In genomic region chr6:168440520-168441433, GRCh38 we compare ENCODE assay signal across 11 cellular contexts. TPM values are rescaled to one million over a fixed set of nuclear protein-coding genes. Genes with fewer than 3 reads are reported as not detected.
DNase-seq lines count a peak whose midpoint lies in the region; ATAC-seq and TF ChIP-seq lines count a peak whose summit lies in the region.
"Had no signal": no experiment of that assay in that cellular context is flagged by ENCODE, and none has a peak within 500 bp of the region (broad histone marks: within the 10 kb centered on the region; RNA-seq: fewer than 3 reads in every experiment).

Gene SMOC2, plus strand, starts transcription at chr6:168441184. Its CDS starts 187 bp downstream, at chr6:168441371.

- H3K4me1 ChIP-seq in neuron (ENCODE audit: insufficient read depth, low read length): peaks cover 22% of the 10 kb centered on the region

- peak within 1 kb of the TSS; percentile 54 for H3K4me3 ChIP-seq in neuron (ENCODE audit: low read length)

- H2AFZ ChIP-seq in neuron (ENCODE audit: low read depth, low read length): peak within 1 kb of the TSS; percentile 64

- no peaks in the 10 kb centered on the region for H3K4me1 Mint-ChIP-seq in natural killer cell treated with Interleukin-12 subunit alpha and Interleukin-12 subunit beta and Interleukin-15 and Interleukin-18, amount 100 ng/mL, for 72 hours (ENCODE audit: low read depth in 2 of 2)
- peaks cover 0 to 5% of the 10 kb centered on the region in 2 donors for H3K4me1 Mint-ChIP-seq in natural killer cell

- no peak within 1 kb of the TSS for H3K27ac Mint-ChIP-seq in natural killer cell treated with Interleukin-12 subunit alpha and Interleukin-12 subunit beta and Interleukin-15 and Interleukin-18, amount 100 ng/mL, for 72 hours
- H3K27ac Mint-ChIP-seq in natural killer cell: no peak within 1 kb of the TSS

- peak; percentile 36 to 41 for ATAC-seq in natural killer cell treated with Interleukin-12 subunit alpha and Interleukin-12 subunit beta and Interleukin-15 and Interleukin-18, amount 100 ng/mL, for 72 hours
- ATAC-seq in natural killer cell (no peak), Right ventricle myocardium inferior (peak; percentile 84), HG02759 (IDR thresholded peaks at IDR 0.05; ENCODE audit: unreplicated experiment) (no peak), GM18907 (IDR thresholded peaks at IDR 0.05; ENCODE audit: unreplicated experiment) (no peak)

- no peak within 1 kb of the TSS for H3K4me3 Mint-ChIP-seq in natural killer cell treated with Interleukin-12 subunit alpha and Interleukin-12 subunit beta and Interleukin-15 and Interleukin-18, amount 100 ng/mL, for 72 hours
- no peak within 1 kb of the TSS for H3K4me3 Mint-ChIP-seq in natural killer cell
- H3K4me3 Mint-ChIP-seq: CD4-positive, CD25-positive, alpha-beta regulatory T cell had no signal

- H3K27me3 ChIP-seq in neuron (ENCODE audit: insufficient read depth, low read length): peaks cover 53% of the 10 kb centered on the region

- no peaks in the 10 kb centered on the region for H3K9me3 Mint-ChIP-seq in natural killer cell treated with Interleukin-12 subunit alpha and Interleukin-12 subunit beta and Interleukin-15 and Interleukin-18, amount 100 ng/mL, for 72 hours
- H3K9me3 Mint-ChIP-seq in natural killer cell: no peaks in the 10 kb centered on the region

- DNase-seq in natural killer cell treated with Interleukin-12 subunit alpha and Interleukin-12 subunit beta and Interleukin-15 and Interleukin-18, amount 100 ng/mL, for 72 hours (ENCODE audit: low spot score): no peak
- no peak for DNase-seq in natural killer cell
- DNase-seq in Right ventricle myocardium inferior (ENCODE audit: missing footprints): no peak
- no peak for DNase-seq in GOT3 (lab: John Stamatoyannopoulos, UW)
- no peak for DNase-seq in SK-N-DZ (ENCODE audit: low spot score)
- DNase-seq: CD4-positive, CD25-positive, alpha-beta regulatory T cell; SW 1271 had no signal

- peaks cover 1% of the 10 kb centered on the region for H3K9me3 ChIP-seq in neuron (ENCODE audit: low read length)

- intact Hi-C loops in natural killer cell (cut with micrococcal nuclease): no loop called here
- intact Hi-C loops in Right ventricle myocardium inferior (cut with DNase I): no loop called here

- H3K36me3 ChIP-seq in neuron (ENCODE audit: insufficient read depth, low read length): no peaks in the 10 kb centered on the region

- H3K36me3 Mint-ChIP-seq in natural killer cell treated with Interleukin-12 subunit alpha and Interleukin-12 subunit beta and Interleukin-15 and Interleukin-18, amount 100 ng/mL, for 72 hours: no peaks in the 10 kb centered on the region
- H3K36me3 Mint-ChIP-seq in natural killer cell: no peaks in the 10 kb centered on the region
- H3K36me3 Mint-ChIP-seq: CD4-positive, CD25-positive, alpha-beta regulatory T cell had no signal

- H3K27me3 Mint-ChIP-seq in natural killer cell treated with Interleukin-12 subunit alpha and Interleukin-12 subunit beta and Interleukin-15 and Interleukin-18, amount 100 ng/mL, for 72 hours: peaks cover 56 to 60% of the 10 kb centered on the region in 2 donors
- peaks cover 60 to 75% of the 10 kb centered on the region in 2 donors for H3K27me3 Mint-ChIP-seq in natural killer cell (ENCODE audit: low read depth in 2 of 2)

- no peak for TF ChIP-seq CTCF in natural killer cell (IDR thresholded peaks at IDR 0.05)

RNA-seq across cellular contexts. Expression of gene SMOC2, which starts in this region (rescaled TPM):
- not detected for total RNA-seq in natural killer cell treated with Interleukin-12 subunit alpha and Interleukin-12 subunit beta and Interleukin-15 and Interleukin-18, amount 100 ng/mL, for 72 hours
- total RNA-seq in natural killer cell (not detected), Right ventricle myocardium inferior (16.4 TPM)
- 0.64 and 1.5 TPM in 2 replicates for polyA plus RNA-seq in SK-N-DZ (2014; cell fraction: cytosol; rRNA removed)
- polyA plus RNA-seq in SK-N-DZ (2014; cell fraction: nucleus; rRNA removed): 0.36 and 1.0 TPM in 2 replicates
- total RNA-seq: CD4-positive, CD25-positive, alpha-beta regulatory T cell; lung microvascular endothelial cell had no signal
- polyA plus RNA-seq: CD4-positive, CD25-positive, alpha-beta regulatory T cell had no signal

Comparison
In these comparisons a context has a peak if more than half of its experiments do, and no peak if none do; other contexts are left out.
1. RNA of gene SMOC2 (total RNA-seq): 16.4 TPM in Right ventricle myocardium inferior (single experiment); not detected in natural killer cell treated with Interleukin-12 subunit alpha and Interleukin-12 subunit beta and Interleukin-15 and Interleukin-18, amount 100 ng/mL, for 72 hours and not detected in natural killer cell; every median in the first group is over 10 times any median in the second.
2. Peak in ATAC-seq in natural killer cell treated with Interleukin-12 subunit alpha and Interleukin-12 subunit beta and Interleukin-15 and Interleukin-18, amount 100 ng/mL, for 72 hours; RNA of the gene not detected or under 1 TPM.